Comparison of ENCODE assay signal across 7 cellular contexts in genomic region chr2:100408941-100409340, GRCh38. TPM values are rescaled to one million over a fixed set of nuclear protein-coding genes. Genes with fewer than 3 reads are reported as not detected.
"Had no signal": no experiment of that assay in that cellular context is flagged by ENCODE, and none has a peak within 500 bp of the region (broad histone marks: within the 10 kb centered on the region; RNA-seq: fewer than 3 reads in every experiment).

No MANE protein-coding gene starts in this region.

- ATAC-seq: GM23338, K562 had no signal

- H3K4me3 ChIP-seq: GM23338, K562 had no signal

- DNase-seq: H9, HCEC 1CT, IMR-90, KG1 had no signal

RNA-seq across cellular contexts. Expression of gene CHST10, which starts 8.5 kb away (rescaled TPM):
- total RNA-seq: HT-29 had no signal
